In genomic region chr22:38768036-38768435, GRCh38 we compare ENCODE assay signal across 21 cellular contexts.
"Had no signal": no experiment of that assay in that cellular context is flagged by ENCODE, and none has a peak within 500 bp of the region (broad histone marks: within the 10 kb centered on the region; RNA-seq: fewer than 3 reads in every experiment).

No MANE protein-coding gene starts in this region.

- H3K9ac ChIP-seq: neural progenitor cell, parathyroid adenoma had no signal

- H3K36me3 ChIP-seq: neural progenitor cell, neutrophil, ovary, pancreas, prostate gland, right atrium auricular region, right lobe of liver, sigmoid colon, spleen had no signal

- H3K4me2 ChIP-seq: neural progenitor cell, smooth muscle cell had no signal

- H3K4me1 Mint-ChIP-seq: neural crest cell had no signal

- H3K9me3 ChIP-seq: neutrophil, ovary, pancreas, prostate gland, right atrium auricular region, right lobe of liver, sigmoid colon, spleen had no signal

- H3K27ac ChIP-seq: neural progenitor cell, neutrophil, ovary, pancreas, parathyroid adenoma, prostate gland, right atrium auricular region, right lobe of liver, sigmoid colon, skin epidermis, spleen had no signal

- H3K27me3 ChIP-seq: neural progenitor cell, neutrophil, ovary, pancreas, right atrium auricular region, right lobe of liver, sigmoid colon, spleen had no signal

- H3K27ac Mint-ChIP-seq: naive B cell; naive thymus-derived CD4-positive, alpha-beta T cell; natural killer cell; natural killer cell treated with Interleukin-12 subunit alpha and Interleukin-12 subunit beta and Interleukin-15 and Interleukin-18, amount 100 ng/mL, for 72 hours; nephron; nephron progenitor cell; neural progenitor cell; progenitor cell of endocrine pancreas had no signal

- DNase-seq: naive B cell, natural killer cell had no signal

- H3K4me3 ChIP-seq: neural progenitor cell, ovary, pancreas, prostate gland, right atrium auricular region, right lobe of liver, sigmoid colon, skin epidermis, smooth muscle cell, spleen had no signal

- H3K4me1 ChIP-seq: pancreas, parathyroid adenoma, prostate gland, right lobe of liver, sigmoid colon had no signal

- H2AFZ ChIP-seq: neural progenitor cell, parathyroid adenoma had no signal

- H3K27me3 Mint-ChIP-seq: naive B cell; naive thymus-derived CD4-positive, alpha-beta T cell; natural killer cell treated with Interleukin-12 subunit alpha and Interleukin-12 subunit beta and Interleukin-15 and Interleukin-18, amount 100 ng/mL, for 72 hours had no signal

- H3K9me3 Mint-ChIP-seq: naive B cell; naive thymus-derived CD8-positive, alpha-beta T cell; natural killer cell; natural killer cell treated with Interleukin-12 subunit alpha and Interleukin-12 subunit beta and Interleukin-15 and Interleukin-18, amount 100 ng/mL, for 72 hours; nephron; nephron progenitor cell; neural crest cell; neural progenitor cell had no signal

- H3K79me2 ChIP-seq: parathyroid adenoma had no signal

- H3K4me3 Mint-ChIP-seq: naive B cell; naive thymus-derived CD4-positive, alpha-beta T cell; naive thymus-derived CD8-positive, alpha-beta T cell; natural killer cell; natural killer cell treated with Interleukin-12 subunit alpha and Interleukin-12 subunit beta and Interleukin-15 and Interleukin-18, amount 100 ng/mL, for 72 hours; nephron; nephron progenitor cell; neural progenitor cell had no signal

- H3K36me3 Mint-ChIP-seq: naive B cell; naive thymus-derived CD4-positive, alpha-beta T cell; naive thymus-derived CD8-positive, alpha-beta T cell; natural killer cell; natural killer cell treated with Interleukin-12 subunit alpha and Interleukin-12 subunit beta and Interleukin-15 and Interleukin-18, amount 100 ng/mL, for 72 hours; neural progenitor cell had no signal
